Comparison of ENCODE assay signal across 1 cellular context in the genomic region with DNA sequence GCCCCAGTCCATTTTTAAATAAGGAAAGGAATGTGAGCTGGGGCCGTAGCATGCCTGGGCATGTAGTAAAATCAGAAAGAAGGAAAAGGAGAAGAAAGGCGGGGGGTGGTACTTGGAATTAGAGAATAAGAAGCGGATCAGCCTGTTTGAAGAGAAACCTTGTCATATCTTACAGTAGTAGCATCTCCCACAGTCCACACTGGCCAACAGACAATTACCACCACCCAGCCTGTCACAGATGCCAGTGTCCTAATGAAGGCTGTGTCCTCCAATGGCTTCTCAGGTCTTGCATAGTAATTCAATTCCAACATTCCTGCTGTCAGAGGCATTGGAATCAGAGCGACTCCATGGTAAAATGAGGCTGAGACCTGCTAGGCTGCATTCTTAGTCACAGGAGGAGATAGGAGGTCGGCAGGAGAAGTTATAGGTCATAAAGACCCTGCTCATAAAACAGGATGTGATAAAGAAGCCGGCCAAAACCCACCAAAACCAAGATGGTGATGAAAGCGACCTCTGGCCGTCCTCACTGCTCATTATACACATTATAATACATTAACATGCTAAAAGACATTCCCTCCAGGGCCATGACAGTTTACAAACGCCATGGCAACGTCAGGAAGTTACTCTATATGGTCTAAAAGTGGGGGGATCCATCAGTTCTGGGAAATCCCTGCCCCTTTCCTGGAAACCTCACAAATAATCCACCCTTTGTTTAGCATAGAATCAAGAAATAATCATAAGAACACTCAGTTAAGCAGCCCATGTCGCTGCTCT.
TF ChIP-seq lines count a peak whose summit lies in the region.

No MANE protein-coding gene starts in this region.

TF ChIP-seq in WTC11, 78 proteins besides CTCF, POLR2A, EP300 and RAD21 (continued from another document):
- TF ChIP-seq, protein P1, sequence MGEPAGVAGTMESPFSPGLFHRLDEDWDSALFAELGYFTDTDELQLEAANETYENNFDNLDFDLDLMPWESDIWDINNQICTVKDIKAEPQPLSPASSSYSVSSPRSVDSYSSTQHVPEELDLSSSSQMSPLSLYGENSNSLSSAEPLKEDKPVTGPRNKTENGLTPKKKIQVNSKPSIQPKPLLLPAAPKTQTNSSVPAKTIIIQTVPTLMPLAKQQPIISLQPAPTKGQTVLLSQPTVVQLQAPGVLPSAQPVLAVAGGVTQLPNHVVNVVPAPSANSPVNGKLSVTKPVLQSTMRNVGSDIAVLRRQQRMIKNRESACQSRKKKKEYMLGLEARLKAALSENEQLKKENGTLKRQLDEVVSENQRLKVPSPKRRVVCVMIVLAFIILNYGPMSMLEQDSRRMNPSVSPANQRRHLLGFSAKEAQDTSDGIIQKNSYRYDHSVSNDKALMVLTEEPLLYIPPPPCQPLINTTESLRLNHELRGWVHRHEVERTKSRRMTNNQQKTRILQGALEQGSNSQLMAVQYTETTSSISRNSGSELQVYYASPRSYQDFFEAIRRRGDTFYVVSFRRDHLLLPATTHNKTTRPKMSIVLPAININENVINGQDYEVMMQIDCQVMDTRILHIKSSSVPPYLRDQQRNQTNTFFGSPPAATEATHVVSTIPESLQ (CRISPR knock-in tag; IDR thresholded peaks at IDR 0.05) = no peak
- TF ChIP-seq GTF2I (CRISPR knock-in tag; conservative IDR thresholded peaks at IDR 0.05) = no peak
- no peak for TF ChIP-seq ZNF416 (CRISPR knock-in tag; IDR thresholded peaks at IDR 0.05)
- no peak for TF ChIP-seq MXD4 (CRISPR knock-in tag; IDR thresholded peaks at IDR 0.05; ENCODE audit: borderline replicate concordance)
- no peak for TF ChIP-seq CBFB (CRISPR knock-in tag; IDR thresholded peaks at IDR 0.05; ENCODE audit: low read depth)
- TF ChIP-seq ETV6 (CRISPR knock-in tag; IDR thresholded peaks at IDR 0.05) = no peak
- TF ChIP-seq ZNF671 (CRISPR knock-in tag; IDR thresholded peaks at IDR 0.05) = no peak
- TF ChIP-seq RORB (CRISPR knock-in tag; IDR thresholded peaks at IDR 0.05) = no peak
- no peak for TF ChIP-seq TCF7 (CRISPR knock-in tag; IDR thresholded peaks at IDR 0.05; ENCODE audit: low read depth)
- TF ChIP-seq, protein P2, sequence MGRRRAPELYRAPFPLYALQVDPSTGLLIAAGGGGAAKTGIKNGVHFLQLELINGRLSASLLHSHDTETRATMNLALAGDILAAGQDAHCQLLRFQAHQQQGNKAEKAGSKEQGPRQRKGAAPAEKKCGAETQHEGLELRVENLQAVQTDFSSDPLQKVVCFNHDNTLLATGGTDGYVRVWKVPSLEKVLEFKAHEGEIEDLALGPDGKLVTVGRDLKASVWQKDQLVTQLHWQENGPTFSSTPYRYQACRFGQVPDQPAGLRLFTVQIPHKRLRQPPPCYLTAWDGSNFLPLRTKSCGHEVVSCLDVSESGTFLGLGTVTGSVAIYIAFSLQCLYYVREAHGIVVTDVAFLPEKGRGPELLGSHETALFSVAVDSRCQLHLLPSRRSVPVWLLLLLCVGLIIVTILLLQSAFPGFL (CRISPR knock-in tag; IDR thresholded peaks at IDR 0.05; ENCODE audit: borderline replicate concordance) = no peak
- no peak for TF ChIP-seq NR2C2 (CRISPR knock-in tag; IDR thresholded peaks at IDR 0.05)
